In the genomic region with DNA sequence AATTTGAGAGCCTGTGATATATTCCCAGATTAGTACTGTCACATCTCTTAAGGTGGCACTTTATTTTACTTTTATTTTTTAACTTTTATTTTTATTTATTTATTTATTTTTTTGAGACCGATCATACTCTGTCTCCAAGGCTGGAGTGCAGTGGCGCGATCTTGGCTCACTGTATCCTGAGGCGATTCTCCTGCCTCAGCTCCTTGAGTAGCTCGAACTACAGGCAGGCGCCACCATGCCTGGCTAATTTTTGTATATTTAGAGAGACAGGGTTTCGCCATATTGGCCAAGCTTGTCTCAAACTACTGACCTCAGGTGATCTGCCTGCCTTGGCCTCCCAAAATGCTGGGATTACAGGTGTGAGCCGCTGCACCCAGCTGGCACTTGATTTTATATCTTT, we compare ENCODE assay signal across 20 cellular contexts.
"Had no signal": no experiment of that assay in that cellular context is flagged by ENCODE, and none has a peak within 500 bp of the region (broad histone marks: within the 10 kb centered on the region; RNA-seq: fewer than 3 reads in every experiment).

No MANE protein-coding gene starts in this region.

- H3K36me3 Mint-ChIP-seq: memory B cell; natural killer cell treated with Interleukin-12 subunit alpha and Interleukin-12 subunit beta and Interleukin-15 and Interleukin-18, amount 100 ng/mL, for 72 hours had no signal

- H3K27me3 ChIP-seq: esophagus muscularis mucosa, gastroesophageal sphincter, heart left ventricle, transverse colon, vagina had no signal

- H3K36me3 ChIP-seq: esophagus muscularis mucosa, gastroesophageal sphincter, heart left ventricle, right atrium auricular region, transverse colon, vagina had no signal

- H3K27ac Mint-ChIP-seq: activated CD4-positive, alpha-beta T cell treated with anti-CD3 and anti-CD28 coated beads, Interleukin-2, amount 10 ng/mL, durations not matched to agents 7 days and 5 days; dendritic cell treated with granulocyte-macrophage colony-stimulating factor and Interleukin-4, amounts not matched to agents 40 ng/mL and 50 ng/mL, for 4 days; memory B cell; natural killer cell treated with Interleukin-12 subunit alpha and Interleukin-12 subunit beta and Interleukin-15 and Interleukin-18, amount 100 ng/mL, for 72 hours had no signal

- H3K9me3 Mint-ChIP-seq: activated CD4-positive, alpha-beta T cell treated with anti-CD3 and anti-CD28 coated beads, Interleukin-2, amount 10 ng/mL, durations not matched to agents 7 days and 5 days; dendritic cell treated with granulocyte-macrophage colony-stimulating factor and Interleukin-4, amounts not matched to agents 40 ng/mL and 50 ng/mL, for 4 days; natural killer cell treated with Interleukin-12 subunit alpha and Interleukin-12 subunit beta and Interleukin-15 and Interleukin-18, amount 100 ng/mL, for 72 hours had no signal

- H3K27ac ChIP-seq: esophagus muscularis mucosa, gastroesophageal sphincter, heart left ventricle, right atrium auricular region, transverse colon, vagina had no signal

- H3K4me3 ChIP-seq: esophagus muscularis mucosa, gastroesophageal sphincter, heart left ventricle, right atrium auricular region, transverse colon, vagina had no signal

- H3K27me3 Mint-ChIP-seq: activated CD4-positive, alpha-beta T cell treated with anti-CD3 and anti-CD28 coated beads, Interleukin-2, amount 10 ng/mL, durations not matched to agents 7 days and 5 days; dendritic cell treated with granulocyte-macrophage colony-stimulating factor and Interleukin-4, amounts not matched to agents 40 ng/mL and 50 ng/mL, for 4 days had no signal

- H3K4me1 Mint-ChIP-seq: memory B cell had no signal

- DNase-seq: activated CD4-positive, alpha-beta T cell treated with anti-CD3 and anti-CD28 coated beads, Interleukin-2, amount 10 ng/mL, durations not matched to agents 7 days and 5 days; activated CD8-positive, alpha-beta memory T cell treated with anti-CD3 and anti-CD28 coated beads, Interleukin-2, amount 50 U/mL, for 48 hours; activated effector memory CD4-positive, alpha-beta T cell treated with anti-CD3 and anti-CD28 coated beads, Interleukin-2, amount 50 U/mL, for 16 hours; activated naive CD4-positive, alpha-beta T cell treated with anti-CD3 and anti-CD28 coated beads, Interleukin-2, amount 50 U/mL, for 16 hours; activated T-cell treated with anti-CD3 and anti-CD28 coated beads, Interleukin-2, amount 50 U/mL, for 72 hours; aorta; effector CD8-positive, alpha-beta T cell; heart left ventricle; stimulated activated CD4-positive, alpha-beta T cell treated with anti-CD3 and anti-CD28 coated beads, Interleukin-2, amount 100 ng/mL, for 48 hours; T-helper 1 cell; T1000; transverse colon had no signal

- H3K4me3 Mint-ChIP-seq: activated CD4-positive, alpha-beta T cell treated with anti-CD3 and anti-CD28 coated beads, Interleukin-2, amount 10 ng/mL, durations not matched to agents 7 days and 5 days; dendritic cell treated with granulocyte-macrophage colony-stimulating factor and Interleukin-4, amounts not matched to agents 40 ng/mL and 50 ng/mL, for 4 days; memory B cell; natural killer cell treated with Interleukin-12 subunit alpha and Interleukin-12 subunit beta and Interleukin-15 and Interleukin-18, amount 100 ng/mL, for 72 hours; stimulated activated naive CD8-positive, alpha-beta T cell treated with anti-CD3 and anti-CD28 coated beads, Interleukin-15, Interleukin-2, amounts not matched to agents 100 ng/mL and 50 ng/mL, for 24 hours had no signal

- H3K9me3 ChIP-seq: esophagus muscularis mucosa, gastroesophageal sphincter, heart left ventricle, right atrium auricular region, transverse colon, vagina had no signal

- H3K4me1 ChIP-seq: right atrium auricular region had no signal
